1 cellular context compared by ENCODE assay signal in the genomic region with DNA sequence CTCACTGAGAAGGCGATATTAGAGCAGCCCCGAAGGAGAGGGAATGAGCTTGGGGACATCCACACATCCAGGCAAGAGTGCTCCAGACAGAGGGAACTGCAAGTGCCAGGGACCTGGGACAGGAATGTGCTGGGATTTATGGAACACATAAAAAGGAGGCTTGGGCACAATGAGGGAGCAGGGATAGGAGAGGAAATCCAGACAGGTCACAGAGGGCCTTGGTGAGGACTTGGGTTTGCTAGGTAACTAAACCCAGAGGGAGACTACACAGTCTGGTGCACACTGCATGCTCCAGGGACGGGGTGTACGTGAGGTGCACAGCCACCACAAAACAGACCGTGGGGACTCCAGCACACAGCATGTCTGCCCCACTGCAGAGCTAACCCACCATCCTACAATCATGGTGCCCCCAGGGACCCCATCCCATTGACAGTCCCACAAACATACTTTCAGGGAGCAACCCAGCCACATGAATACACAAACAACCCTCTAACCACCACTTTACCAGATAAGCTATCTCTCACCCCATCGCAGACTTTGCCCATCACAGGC.
TF ChIP-seq lines count a peak whose summit lies in the region.

No MANE protein-coding gene starts in this region.

TF ChIP-seq in GM12878, 131 proteins besides CTCF, POLR2A, EP300 and RAD21 (continues in another document):
- TF ChIP-seq NFYA (IDR thresholded peaks at IDR 0.05; ENCODE audit: borderline replicate concordance, low read depth, low read length) (no peak), KLF5 (IDR thresholded peaks at IDR 0.05; ENCODE audit: partially characterized antibody) (no peak), HDGF (IDR thresholded peaks at IDR 0.05) (peak; percentile 95), MEF2A (IDR thresholded peaks at IDR 0.05; ENCODE audit: insufficient read depth, low read depth, low read length) (no peak), CREM (IDR thresholded peaks at IDR 0.05; ENCODE audit: low read depth) (no peak), CBX3 (IDR thresholded peaks at IDR 0.05; ENCODE audit: borderline replicate concordance, low read depth) (no peak), ASH2L (IDR thresholded peaks at IDR 0.05; ENCODE audit: borderline replicate concordance, low read depth) (no peak), MYB (IDR thresholded peaks at IDR 0.05; ENCODE audit: borderline replicate concordance, low read depth, low read length) (no peak), CHD1 (IDR thresholded peaks at IDR 0.05; ENCODE audit: low read depth, low read length) (0 out of 2 replicates have a peak, but pooled peaks have one; percentile 61), BCL11A (IDR thresholded peaks at IDR 0.05; ENCODE audit: low read depth, low read length) (no peak), YY1 (IDR thresholded peaks at IDR 0.05; ENCODE audit: low read depth, low read length) (no peak), IKZF2 (IDR thresholded peaks at IDR 0.05) (0 out of 4 replicates have a peak, but pooled peaks of 1 of the 2 experiments have one; percentile 25), RAD51 (IDR thresholded peaks at IDR 0.05) (no peak), RUNX3 (IDR thresholded peaks at IDR 0.05; ENCODE audit: low read length) (no peak), DPF2 (IDR thresholded peaks at IDR 0.05) (peak; percentile 10; the same call in 1 of the 2 replicates), TCF12 (IDR thresholded peaks at IDR 0.05; ENCODE audit: low read depth, low read length) (no peak), NBN (IDR thresholded peaks at IDR 0.05) (no peak), CBFB (IDR thresholded peaks at IDR 0.05; ENCODE audit: low read depth) (no peak), PAX5 (IDR thresholded peaks at IDR 0.05; ENCODE audit: borderline replicate concordance, low read depth, low read length) (peak; percentile 4; the same call in 1 of the 2 replicates), ZSCAN29 (IDR thresholded peaks at IDR 0.05) (no peak), MEF2B (IDR thresholded peaks at IDR 0.05; ENCODE audit: partially characterized antibody, poor library complexity, severe bottlenecking) (peak; percentile 83), ZNF24 (IDR thresholded peaks at IDR 0.05) (no peak), TAF1 (IDR thresholded peaks at IDR 0.05; ENCODE audit: borderline replicate concordance, low read depth, low read length) (no peak), NR2F1 (conservative IDR thresholded peaks at IDR 0.05) (no peak), EED (IDR thresholded peaks at IDR 0.05; ENCODE audit: low read depth) (no peak), CREB1 (IDR thresholded peaks at IDR 0.05; ENCODE audit: low read depth) (no peak), GATAD2B (conservative IDR thresholded peaks at IDR 0.05; ENCODE audit: low read depth) (0 out of 2 replicates have a peak, but pooled peaks have one; percentile 25), SPI1 (IDR thresholded peaks at IDR 0.05; ENCODE audit: borderline replicate concordance, insufficient read depth, low read depth, low read length) (0 out of 2 replicates have a peak, but pooled peaks have one; percentile 0), FOS (IDR thresholded peaks at IDR 0.05; ENCODE audit: borderline replicate concordance, extremely low read depth, insufficient read length) (no peak), TARDBP (IDR thresholded peaks at IDR 0.05; ENCODE audit: borderline replicate concordance) (no peak), BRCA1 (IDR thresholded peaks at IDR 0.05; ENCODE audit: low read depth, low read length) (no peak), SUZ12 (IDR thresholded peaks at IDR 0.05; ENCODE audit: unreplicated experiment) (no peak), POLR2AphosphoS2 (IDR thresholded peaks at IDR 0.05; ENCODE audit: low read depth, low read length) (no peak), POLR2AphosphoS5 (IDR thresholded peaks at IDR 0.05; ENCODE audit: low read length) (no peak), SIX5 (IDR thresholded peaks at IDR 0.05; ENCODE audit: low read depth, low read length, severe bottlenecking) (no peak)
- TF ChIP-seq, protein P1, sequence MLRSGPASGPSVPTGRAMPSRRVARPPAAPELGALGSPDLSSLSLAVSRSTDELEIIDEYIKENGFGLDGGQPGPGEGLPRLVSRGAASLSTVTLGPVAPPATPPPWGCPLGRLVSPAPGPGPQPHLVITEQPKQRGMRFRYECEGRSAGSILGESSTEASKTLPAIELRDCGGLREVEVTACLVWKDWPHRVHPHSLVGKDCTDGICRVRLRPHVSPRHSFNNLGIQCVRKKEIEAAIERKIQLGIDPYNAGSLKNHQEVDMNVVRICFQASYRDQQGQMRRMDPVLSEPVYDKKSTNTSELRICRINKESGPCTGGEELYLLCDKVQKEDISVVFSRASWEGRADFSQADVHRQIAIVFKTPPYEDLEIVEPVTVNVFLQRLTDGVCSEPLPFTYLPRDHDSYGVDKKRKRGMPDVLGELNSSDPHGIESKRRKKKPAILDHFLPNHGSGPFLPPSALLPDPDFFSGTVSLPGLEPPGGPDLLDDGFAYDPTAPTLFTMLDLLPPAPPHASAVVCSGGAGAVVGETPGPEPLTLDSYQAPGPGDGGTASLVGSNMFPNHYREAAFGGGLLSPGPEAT (IDR thresholded peaks at IDR 0.05; ENCODE audit: low read depth) = no peak
- TF ChIP-seq, protein P2, sequence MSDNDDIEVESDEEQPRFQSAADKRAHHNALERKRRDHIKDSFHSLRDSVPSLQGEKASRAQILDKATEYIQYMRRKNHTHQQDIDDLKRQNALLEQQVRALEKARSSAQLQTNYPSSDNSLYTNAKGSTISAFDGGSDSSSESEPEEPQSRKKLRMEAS (IDR thresholded peaks at IDR 0.05; ENCODE audit: low read depth, low read length) = no peak
- TF ChIP-seq, protein P3, sequence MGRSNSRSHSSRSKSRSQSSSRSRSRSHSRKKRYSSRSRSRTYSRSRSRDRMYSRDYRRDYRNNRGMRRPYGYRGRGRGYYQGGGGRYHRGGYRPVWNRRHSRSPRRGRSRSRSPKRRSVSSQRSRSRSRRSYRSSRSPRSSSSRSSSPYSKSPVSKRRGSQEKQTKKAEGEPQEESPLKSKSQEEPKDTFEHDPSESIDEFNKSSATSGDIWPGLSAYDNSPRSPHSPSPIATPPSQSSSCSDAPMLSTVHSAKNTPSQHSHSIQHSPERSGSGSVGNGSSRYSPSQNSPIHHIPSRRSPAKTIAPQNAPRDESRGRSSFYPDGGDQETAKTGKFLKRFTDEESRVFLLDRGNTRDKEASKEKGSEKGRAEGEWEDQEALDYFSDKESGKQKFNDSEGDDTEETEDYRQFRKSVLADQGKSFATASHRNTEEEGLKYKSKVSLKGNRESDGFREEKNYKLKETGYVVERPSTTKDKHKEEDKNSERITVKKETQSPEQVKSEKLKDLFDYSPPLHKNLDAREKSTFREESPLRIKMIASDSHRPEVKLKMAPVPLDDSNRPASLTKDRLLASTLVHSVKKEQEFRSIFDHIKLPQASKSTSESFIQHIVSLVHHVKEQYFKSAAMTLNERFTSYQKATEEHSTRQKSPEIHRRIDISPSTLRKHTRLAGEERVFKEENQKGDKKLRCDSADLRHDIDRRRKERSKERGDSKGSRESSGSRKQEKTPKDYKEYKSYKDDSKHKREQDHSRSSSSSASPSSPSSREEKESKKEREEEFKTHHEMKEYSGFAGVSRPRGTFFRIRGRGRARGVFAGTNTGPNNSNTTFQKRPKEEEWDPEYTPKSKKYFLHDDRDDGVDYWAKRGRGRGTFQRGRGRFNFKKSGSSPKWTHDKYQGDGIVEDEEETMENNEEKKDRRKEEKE (IDR thresholded peaks at IDR 0.05) = no peak
- TF ChIP-seq, protein P4, sequence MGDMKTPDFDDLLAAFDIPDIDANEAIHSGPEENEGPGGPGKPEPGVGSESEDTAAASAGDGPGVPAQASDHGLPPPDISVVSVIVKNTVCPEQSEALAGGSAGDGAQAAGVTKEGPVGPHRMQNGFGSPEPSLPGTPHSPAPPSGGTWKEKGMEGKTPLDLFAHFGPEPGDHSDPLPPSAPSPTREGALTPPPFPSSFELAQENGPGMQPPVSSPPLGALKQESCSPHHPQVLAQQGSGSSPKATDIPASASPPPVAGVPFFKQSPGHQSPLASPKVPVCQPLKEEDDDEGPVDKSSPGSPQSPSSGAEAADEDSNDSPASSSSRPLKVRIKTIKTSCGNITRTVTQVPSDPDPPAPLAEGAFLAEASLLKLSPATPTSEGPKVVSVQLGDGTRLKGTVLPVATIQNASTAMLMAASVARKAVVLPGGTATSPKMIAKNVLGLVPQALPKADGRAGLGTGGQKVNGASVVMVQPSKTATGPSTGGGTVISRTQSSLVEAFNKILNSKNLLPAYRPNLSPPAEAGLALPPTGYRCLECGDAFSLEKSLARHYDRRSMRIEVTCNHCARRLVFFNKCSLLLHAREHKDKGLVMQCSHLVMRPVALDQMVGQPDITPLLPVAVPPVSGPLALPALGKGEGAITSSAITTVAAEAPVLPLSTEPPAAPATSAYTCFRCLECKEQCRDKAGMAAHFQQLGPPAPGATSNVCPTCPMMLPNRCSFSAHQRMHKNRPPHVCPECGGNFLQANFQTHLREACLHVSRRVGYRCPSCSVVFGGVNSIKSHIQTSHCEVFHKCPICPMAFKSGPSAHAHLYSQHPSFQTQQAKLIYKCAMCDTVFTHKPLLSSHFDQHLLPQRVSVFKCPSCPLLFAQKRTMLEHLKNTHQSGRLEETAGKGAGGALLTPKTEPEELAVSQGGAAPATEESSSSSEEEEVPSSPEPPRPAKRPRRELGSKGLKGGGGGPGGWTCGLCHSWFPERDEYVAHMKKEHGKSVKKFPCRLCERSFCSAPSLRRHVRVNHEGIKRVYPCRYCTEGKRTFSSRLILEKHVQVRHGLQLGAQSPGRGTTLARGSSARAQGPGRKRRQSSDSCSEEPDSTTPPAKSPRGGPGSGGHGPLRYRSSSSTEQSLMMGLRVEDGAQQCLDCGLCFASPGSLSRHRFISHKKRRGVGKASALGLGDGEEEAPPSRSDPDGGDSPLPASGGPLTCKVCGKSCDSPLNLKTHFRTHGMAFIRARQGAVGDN (IDR thresholded peaks at IDR 0.05) = no peak
- TF ChIP-seq, protein P5, sequence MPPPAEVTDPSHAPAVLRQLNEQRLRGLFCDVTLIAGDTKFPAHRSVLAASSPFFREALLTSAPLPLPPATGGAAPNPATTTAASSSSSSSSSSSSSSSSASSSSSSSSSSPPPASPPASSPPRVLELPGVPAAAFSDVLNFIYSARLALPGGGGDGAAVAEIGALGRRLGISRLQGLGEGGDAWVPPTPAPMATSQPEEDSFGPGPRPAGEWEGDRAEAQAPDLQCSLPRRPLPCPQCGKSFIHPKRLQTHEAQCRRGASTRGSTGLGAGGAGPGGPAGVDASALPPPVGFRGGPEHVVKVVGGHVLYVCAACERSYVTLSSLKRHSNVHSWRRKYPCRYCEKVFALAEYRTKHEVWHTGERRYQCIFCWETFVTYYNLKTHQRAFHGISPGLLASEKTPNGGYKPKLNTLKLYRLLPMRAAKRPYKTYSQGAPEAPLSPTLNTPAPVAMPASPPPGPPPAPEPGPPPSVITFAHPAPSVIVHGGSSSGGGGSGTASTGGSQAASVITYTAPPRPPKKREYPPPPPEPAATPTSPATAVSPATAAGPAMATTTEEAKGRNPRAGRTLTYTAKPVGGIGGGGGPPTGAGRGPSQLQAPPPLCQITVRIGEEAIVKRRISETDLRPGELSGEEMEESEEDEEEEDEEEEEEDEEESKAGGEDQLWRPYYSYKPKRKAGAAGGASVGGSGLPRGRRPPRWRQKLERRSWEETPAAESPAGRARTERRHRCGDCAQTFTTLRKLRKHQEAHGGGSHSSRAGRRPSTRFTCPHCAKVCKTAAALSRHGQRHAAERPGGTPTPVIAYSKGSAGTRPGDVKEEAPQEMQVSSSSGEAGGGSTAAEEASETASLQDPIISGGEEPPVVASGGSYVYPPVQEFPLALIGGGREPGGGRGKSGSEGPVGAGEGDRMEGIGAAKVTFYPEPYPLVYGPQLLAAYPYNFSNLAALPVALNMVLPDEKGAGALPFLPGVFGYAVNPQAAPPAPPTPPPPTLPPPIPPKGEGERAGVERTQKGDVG (CRISPR knock-in tag; IDR thresholded peaks at IDR 0.05) = no peak
- TF ChIP-seq, protein P6, sequence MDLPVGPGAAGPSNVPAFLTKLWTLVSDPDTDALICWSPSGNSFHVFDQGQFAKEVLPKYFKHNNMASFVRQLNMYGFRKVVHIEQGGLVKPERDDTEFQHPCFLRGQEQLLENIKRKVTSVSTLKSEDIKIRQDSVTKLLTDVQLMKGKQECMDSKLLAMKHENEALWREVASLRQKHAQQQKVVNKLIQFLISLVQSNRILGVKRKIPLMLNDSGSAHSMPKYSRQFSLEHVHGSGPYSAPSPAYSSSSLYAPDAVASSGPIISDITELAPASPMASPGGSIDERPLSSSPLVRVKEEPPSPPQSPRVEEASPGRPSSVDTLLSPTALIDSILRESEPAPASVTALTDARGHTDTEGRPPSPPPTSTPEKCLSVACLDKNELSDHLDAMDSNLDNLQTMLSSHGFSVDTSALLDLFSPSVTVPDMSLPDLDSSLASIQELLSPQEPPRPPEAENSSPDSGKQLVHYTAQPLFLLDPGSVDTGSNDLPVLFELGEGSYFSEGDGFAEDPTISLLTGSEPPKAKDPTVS (IDR thresholded peaks at IDR 0.05; ENCODE audit: low read depth, low read length) = no peak
- TF ChIP-seq, protein P7, sequence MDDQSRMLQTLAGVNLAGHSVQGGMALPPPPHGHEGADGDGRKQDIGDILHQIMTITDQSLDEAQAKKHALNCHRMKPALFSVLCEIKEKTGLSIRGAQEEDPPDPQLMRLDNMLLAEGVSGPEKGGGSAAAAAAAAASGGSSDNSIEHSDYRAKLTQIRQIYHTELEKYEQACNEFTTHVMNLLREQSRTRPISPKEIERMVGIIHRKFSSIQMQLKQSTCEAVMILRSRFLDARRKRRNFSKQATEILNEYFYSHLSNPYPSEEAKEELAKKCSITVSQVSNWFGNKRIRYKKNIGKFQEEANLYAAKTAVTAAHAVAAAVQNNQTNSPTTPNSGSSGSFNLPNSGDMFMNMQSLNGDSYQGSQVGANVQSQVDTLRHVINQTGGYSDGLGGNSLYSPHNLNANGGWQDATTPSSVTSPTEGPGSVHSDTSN (IDR thresholded peaks at IDR 0.05; ENCODE audit: insufficient replicate concordance, low read depth, low read length) = peak; percentile 4
- TF ChIP-seq, protein P8, sequence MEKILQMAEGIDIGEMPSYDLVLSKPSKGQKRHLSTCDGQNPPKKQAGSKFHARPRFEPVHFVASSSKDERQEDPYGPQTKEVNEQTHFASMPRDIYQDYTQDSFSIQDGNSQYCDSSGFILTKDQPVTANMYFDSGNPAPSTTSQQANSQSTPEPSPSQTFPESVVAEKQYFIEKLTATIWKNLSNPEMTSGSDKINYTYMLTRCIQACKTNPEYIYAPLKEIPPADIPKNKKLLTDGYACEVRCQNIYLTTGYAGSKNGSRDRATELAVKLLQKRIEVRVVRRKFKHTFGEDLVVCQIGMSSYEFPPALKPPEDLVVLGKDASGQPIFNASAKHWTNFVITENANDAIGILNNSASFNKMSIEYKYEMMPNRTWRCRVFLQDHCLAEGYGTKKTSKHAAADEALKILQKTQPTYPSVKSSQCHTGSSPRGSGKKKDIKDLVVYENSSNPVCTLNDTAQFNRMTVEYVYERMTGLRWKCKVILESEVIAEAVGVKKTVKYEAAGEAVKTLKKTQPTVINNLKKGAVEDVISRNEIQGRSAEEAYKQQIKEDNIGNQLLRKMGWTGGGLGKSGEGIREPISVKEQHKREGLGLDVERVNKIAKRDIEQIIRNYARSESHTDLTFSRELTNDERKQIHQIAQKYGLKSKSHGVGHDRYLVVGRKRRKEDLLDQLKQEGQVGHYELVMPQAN (conservative IDR thresholded peaks at IDR 0.05) = no peak
- TF ChIP-seq, protein P9, sequence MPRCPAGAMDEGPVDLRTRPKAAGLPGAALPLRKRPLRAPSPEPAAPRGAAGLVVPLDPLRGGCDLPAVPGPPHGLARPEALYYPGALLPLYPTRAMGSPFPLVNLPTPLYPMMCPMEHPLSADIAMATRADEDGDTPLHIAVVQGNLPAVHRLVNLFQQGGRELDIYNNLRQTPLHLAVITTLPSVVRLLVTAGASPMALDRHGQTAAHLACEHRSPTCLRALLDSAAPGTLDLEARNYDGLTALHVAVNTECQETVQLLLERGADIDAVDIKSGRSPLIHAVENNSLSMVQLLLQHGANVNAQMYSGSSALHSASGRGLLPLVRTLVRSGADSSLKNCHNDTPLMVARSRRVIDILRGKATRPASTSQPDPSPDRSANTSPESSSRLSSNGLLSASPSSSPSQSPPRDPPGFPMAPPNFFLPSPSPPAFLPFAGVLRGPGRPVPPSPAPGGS (IDR thresholded peaks at IDR 0.05; ENCODE audit: borderline replicate concordance, insufficient read depth, low read depth, low read length, poor library complexity, severe bottlenecking) = no peak
